Comparison of ENCODE assay signal across 9 cellular contexts in genomic region chr6:35181933-35182612, GRCh38. TPM values are rescaled to one million over a fixed set of nuclear protein-coding genes. Genes with fewer than 3 reads are reported as not detected.
DNase-seq lines count a peak whose midpoint lies in the region; TF ChIP-seq lines count a peak whose summit lies in the region.
"Had no signal": no experiment of that assay in that cellular context is flagged by ENCODE, and none has a peak within 500 bp of the region (broad histone marks: within the 10 kb centered on the region; RNA-seq: fewer than 3 reads in every experiment).

No MANE protein-coding gene starts in this region.

- no peaks in the 10 kb centered on the region for H3K9me3 Mint-ChIP-seq in endodermal cell
- no peaks in the 10 kb centered on the region for H3K9me3 Mint-ChIP-seq in neural progenitor cell

- DNase-seq in D341Med (ENCODE audit: low spot score) (peak; percentile 50), NCI-H2171 treated with DMSO at 0.1 percent for 48 hours (lab: John Stamatoyannopoulos, UW) (peak; percentile 34), endodermal cell (peak; percentile 73), neural progenitor cell (ENCODE audit: low spot score) (peak; percentile 32), NCI-H2196 (lab: John Stamatoyannopoulos, UW; ENCODE audit: unreplicated experiment) (no peak), NCI-H1436 treated with DMSO at 0.1 percent for 48 hours (lab: John Stamatoyannopoulos, UW) (no peak), NCI-H2227 treated with DMSO at 0.1 percent for 48 hours (lab: John Stamatoyannopoulos, UW) (no peak)
- no peak for DNase-seq in stimulated activated CD4-positive, alpha-beta T cell treated with anti-CD3 and anti-CD28 coated beads, Interleukin-15, amount 100 ng/mL, for 24 hours

- H3K36me3 Mint-ChIP-seq in endodermal cell (ENCODE audit: low read depth): no peaks in the 10 kb centered on the region
- H3K36me3 Mint-ChIP-seq in neural progenitor cell: no peaks in the 10 kb centered on the region

- no peaks in the 10 kb centered on the region for H3F3A ChIP-seq in neural progenitor cell (ENCODE audit: low read depth)

- peaks cover 19% of the 10 kb centered on the region for H3K4me1 Mint-ChIP-seq in endodermal cell
- H3K4me1 Mint-ChIP-seq in neural progenitor cell: peaks cover 22% of the 10 kb centered on the region

- H3K9me3 ChIP-seq in endodermal cell (ENCODE audit: control insufficient read depth, low read length) (no peaks in the 10 kb centered on the region), neural progenitor cell (ENCODE audit: low read depth) (no peaks in the 10 kb centered on the region)

- H3K4me3 Mint-ChIP-seq in endodermal cell (no peak overlapping the region), neural progenitor cell (no peak overlapping the region)
- H3K4me3 Mint-ChIP-seq: dendritic cell treated with granulocyte-macrophage colony-stimulating factor and Interleukin-4, amounts not matched to agents 40 ng/mL and 50 ng/mL, for 4 days had no signal

- H3K79me2 ChIP-seq in neural progenitor cell (ENCODE audit: low read depth): no peaks in the 10 kb centered on the region

- peak overlapping the region; percentile 69 for H3K4me2 ChIP-seq in neural progenitor cell

- H3K36me3 ChIP-seq in endodermal cell (ENCODE audit: control insufficient read depth, insufficient read depth, low read length): no peaks in the 10 kb centered on the region
- H3K36me3 ChIP-seq in neural progenitor cell: no peaks in the 10 kb centered on the region

- no peak overlapping the region for H3K27ac ChIP-seq in endodermal cell (ENCODE audit: low read depth, low read length)
- no peak overlapping the region for H3K27ac ChIP-seq in neural progenitor cell

- H3K27me3 Mint-ChIP-seq in endodermal cell (ENCODE audit: insufficient read depth): peaks cover 65% of the 10 kb centered on the region
- H3K27me3 Mint-ChIP-seq in neural progenitor cell (ENCODE audit: insufficient read depth, low read depth): peaks cover 4% of the 10 kb centered on the region

- H3K4me1 ChIP-seq in endodermal cell (ENCODE audit: control insufficient read depth, insufficient read depth, low read length): peaks cover 4% of the 10 kb centered on the region
- no peaks in the 10 kb centered on the region for H3K4me1 ChIP-seq in neural progenitor cell

- no peak overlapping the region for H2AFZ ChIP-seq in neural progenitor cell (replicated peaks)

- H4K20me1 ChIP-seq in neural progenitor cell (ENCODE audit: low read depth): no peaks in the 10 kb centered on the region

- 53 to 55% methylated on average over 24 to 55 of the region's 55 CpGs for WGBS in endodermal cell (ENCODE audit: insufficient coverage in 1 of 2, insufficient read length in 1 of 2), 2 experiments

- H3K9ac ChIP-seq in endodermal cell (ENCODE audit: extremely low read depth, low read length, poor library complexity, severe bottlenecking) (no peak overlapping the region), neural progenitor cell (no peak overlapping the region)

- no peak for TF ChIP-seq CTCF in endodermal cell (conservative IDR thresholded peaks at IDR 0.05)
- no peak for TF ChIP-seq CTCF in neural progenitor cell (IDR thresholded peaks at IDR 0.05)

- H3K27me3 ChIP-seq in endodermal cell (ENCODE audit: control insufficient read depth, insufficient read depth, low read length, poor library complexity, severe bottlenecking) (peaks cover 87% of the 10 kb centered on the region), neural progenitor cell (peaks cover 23% of the 10 kb centered on the region)

- H3K4me3 ChIP-seq in endodermal cell (ENCODE audit: low read length) (no peak overlapping the region), neural progenitor cell (no peak overlapping the region)

- H3K27ac Mint-ChIP-seq in endodermal cell: no peak overlapping the region
- no peak overlapping the region for H3K27ac Mint-ChIP-seq in neural progenitor cell
- H3K27ac Mint-ChIP-seq: dendritic cell treated with granulocyte-macrophage colony-stimulating factor and Interleukin-4, amounts not matched to agents 40 ng/mL and 50 ng/mL, for 4 days had no signal

RNA-seq across cellular contexts. Expression of gene SCUBE3, which starts 31.7 kb away (rescaled TPM):
- total RNA-seq in endodermal cell (under 1 TPM; 0.27 to 0.86 TPM), neural progenitor cell (ENCODE audit: low replicate concordance) (9.0 and 11.4 TPM in 2 replicates)
- 22.4 TPM for polyA plus RNA-seq in endodermal cell (2013, experiment 1 of 2)
- polyA plus RNA-seq in endodermal cell (2013, experiment 2 of 2): 18.8 TPM

RNA-seq across cellular contexts. Expression of gene TCP11, which starts 40.9 kb away (rescaled TPM):
- total RNA-seq in endodermal cell (not detected), neural progenitor cell (ENCODE audit: low replicate concordance) (0.25 TPM in 1 of 2 replicates, not detected in the other)
- 1.1 TPM for polyA plus RNA-seq in endodermal cell (2013, experiment 1 of 2)
- polyA plus RNA-seq in endodermal cell (2013, experiment 2 of 2): 0.21 TPM

Comparison
In these comparisons a context has a peak if more than half of its experiments do, and no peak if none do; other contexts are left out.
1. DNase-seq: peak in D341Med (single experiment), NCI-H2171 treated with DMSO at 0.1 percent for 48 hours (single experiment), endodermal cell (single experiment) and neural progenitor cell (single experiment); none in NCI-H2196 (single experiment), NCI-H1436 treated with DMSO at 0.1 percent for 48 hours (single experiment), stimulated activated CD4-positive, alpha-beta T cell treated with anti-CD3 and anti-CD28 coated beads, Interleukin-15, amount 100 ng/mL, for 24 hours (single experiment) and NCI-H2227 treated with DMSO at 0.1 percent for 48 hours (single experiment).